ENCODE assay signal across 1 cellular context in the genomic region with DNA sequence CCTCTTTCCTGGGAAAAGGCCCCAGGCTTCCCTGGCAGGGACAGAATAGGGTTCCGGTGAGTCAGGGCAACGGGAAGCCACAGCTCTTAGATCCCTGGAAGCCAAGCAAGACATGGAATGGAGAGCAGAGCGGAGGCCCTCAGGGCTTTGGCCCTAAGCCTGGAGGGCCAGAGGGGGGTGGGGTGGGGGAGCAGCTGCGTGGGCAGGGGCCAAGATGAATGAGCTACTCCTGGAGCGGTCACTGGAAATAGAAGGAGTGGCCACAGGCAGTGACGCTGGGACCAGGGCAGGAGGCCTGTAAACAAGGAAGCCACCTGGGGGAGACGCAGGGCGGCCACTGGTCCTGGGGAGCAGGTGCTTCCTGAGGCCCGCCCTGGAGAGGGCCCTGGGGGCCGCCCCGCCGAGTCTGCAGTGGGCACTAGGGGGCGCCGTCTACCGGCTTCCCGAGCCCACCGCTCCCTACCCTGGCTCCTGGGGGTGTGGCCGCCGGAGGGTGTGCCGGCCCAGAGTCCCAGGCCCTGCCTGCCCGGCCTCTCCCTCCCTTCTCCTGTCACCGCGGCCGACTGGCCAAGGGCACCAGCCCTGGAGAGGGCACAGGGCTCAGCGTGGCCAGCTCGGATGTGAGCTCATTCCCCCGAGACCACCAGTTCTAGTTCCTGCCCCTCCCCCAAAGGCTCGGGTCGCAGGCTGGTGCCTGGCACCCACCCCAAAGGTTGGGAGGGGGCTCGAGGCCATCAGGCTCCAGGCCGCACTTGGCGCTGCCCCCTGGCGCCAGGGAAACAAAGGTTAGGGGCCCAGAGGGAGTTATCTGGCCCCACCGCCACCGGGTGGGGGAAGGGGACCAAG.
TF ChIP-seq lines count a peak whose summit lies in the region.

No MANE protein-coding gene starts in this region.

TF ChIP-seq in HEK293, 187 proteins besides CTCF, POLR2A, EP300 and RAD21 (continued from another document and continues in another):
- TF ChIP-seq, protein P1, sequence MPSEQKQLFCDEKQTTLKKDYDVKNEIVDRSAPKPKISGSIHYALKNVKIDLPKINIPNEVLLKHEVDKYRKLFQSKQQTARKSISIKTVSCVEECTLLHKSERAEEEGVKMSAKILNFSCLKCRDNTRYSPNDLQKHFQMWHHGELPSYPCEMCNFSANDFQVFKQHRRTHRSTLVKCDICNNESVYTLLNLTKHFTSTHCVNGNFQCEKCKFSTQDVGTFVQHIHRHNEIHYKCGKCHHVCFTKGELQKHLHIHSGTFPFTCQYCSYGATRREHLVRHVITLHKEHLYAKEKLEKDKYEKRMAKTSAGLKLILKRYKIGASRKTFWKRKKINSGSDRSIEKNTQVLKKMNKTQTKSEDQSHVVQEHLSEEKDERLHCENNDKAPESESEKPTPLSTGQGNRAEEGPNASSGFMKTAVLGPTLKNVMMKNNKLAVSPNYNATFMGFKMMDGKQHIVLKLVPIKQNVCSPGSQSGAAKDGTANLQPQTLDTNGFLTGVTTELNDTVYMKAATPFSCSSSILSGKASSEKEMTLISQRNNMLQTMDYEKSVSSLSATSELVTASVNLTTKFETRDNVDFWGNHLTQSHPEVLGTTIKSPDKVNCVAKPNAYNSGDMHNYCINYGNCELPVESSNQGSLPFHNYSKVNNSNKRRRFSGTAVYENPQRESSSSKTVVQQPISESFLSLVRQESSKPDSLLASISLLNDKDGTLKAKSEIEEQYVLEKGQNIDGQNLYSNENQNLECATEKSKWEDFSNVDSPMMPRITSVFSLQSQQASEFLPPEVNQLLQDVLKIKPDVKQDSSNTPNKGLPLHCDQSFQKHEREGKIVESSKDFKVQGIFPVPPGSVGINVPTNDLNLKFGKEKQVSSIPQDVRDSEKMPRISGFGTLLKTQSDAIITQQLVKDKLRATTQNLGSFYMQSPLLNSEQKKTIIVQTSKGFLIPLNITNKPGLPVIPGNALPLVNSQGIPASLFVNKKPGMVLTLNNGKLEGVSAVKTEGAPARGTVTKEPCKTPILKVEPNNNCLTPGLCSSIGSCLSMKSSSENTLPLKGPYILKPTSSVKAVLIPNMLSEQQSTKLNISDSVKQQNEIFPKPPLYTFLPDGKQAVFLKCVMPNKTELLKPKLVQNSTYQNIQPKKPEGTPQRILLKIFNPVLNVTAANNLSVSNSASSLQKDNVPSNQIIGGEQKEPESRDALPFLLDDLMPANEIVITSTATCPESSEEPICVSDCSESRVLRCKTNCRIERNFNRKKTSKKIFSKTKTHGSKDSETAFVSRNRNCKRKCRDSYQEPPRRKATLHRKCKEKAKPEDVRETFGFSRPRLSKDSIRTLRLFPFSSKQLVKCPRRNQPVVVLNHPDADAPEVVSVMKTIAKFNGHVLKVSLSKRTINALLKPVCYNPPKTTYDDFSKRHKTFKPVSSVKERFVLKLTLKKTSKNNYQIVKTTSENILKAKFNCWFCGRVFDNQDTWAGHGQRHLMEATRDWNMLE (tag by site-specific recombination; conservative IDR thresholded peaks at IDR 0.05; ENCODE audit: low read depth), result no peak
- TF ChIP-seq GLIS1 (tag by site-specific recombination; IDR thresholded peaks at IDR 0.05), result peak; percentile 84
- TF ChIP-seq, protein P2, sequence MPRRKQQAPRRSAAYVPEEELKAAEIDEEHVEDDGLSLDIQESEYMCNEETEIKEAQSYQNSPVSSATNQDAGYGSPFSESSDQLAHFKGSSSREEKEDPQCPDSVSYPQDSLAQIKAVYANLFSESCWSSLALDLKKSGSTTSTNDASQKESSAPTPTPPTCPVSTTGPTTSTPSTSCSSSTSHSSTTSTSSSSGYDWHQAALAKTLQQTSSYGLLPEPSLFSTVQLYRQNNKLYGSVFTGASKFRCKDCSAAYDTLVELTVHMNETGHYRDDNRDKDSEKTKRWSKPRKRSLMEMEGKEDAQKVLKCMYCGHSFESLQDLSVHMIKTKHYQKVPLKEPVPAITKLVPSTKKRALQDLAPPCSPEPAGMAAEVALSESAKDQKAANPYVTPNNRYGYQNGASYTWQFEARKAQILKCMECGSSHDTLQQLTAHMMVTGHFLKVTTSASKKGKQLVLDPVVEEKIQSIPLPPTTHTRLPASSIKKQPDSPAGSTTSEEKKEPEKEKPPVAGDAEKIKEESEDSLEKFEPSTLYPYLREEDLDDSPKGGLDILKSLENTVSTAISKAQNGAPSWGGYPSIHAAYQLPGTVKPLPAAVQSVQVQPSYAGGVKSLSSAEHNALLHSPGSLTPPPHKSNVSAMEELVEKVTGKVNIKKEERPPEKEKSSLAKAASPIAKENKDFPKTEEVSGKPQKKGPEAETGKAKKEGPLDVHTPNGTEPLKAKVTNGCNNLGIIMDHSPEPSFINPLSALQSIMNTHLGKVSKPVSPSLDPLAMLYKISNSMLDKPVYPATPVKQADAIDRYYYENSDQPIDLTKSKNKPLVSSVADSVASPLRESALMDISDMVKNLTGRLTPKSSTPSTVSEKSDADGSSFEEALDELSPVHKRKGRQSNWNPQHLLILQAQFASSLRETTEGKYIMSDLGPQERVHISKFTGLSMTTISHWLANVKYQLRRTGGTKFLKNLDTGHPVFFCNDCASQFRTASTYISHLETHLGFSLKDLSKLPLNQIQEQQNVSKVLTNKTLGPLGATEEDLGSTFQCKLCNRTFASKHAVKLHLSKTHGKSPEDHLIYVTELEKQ (tag by site-specific recombination; IDR thresholded peaks at IDR 0.05; ENCODE audit: borderline replicate concordance), result no peak
- TF ChIP-seq FEZF1 (tag by site-specific recombination; IDR thresholded peaks at IDR 0.05), result no peak
- TF ChIP-seq ZNF223 (tag by site-specific recombination; IDR thresholded peaks at IDR 0.05), result no peak
- TF ChIP-seq, protein P3, sequence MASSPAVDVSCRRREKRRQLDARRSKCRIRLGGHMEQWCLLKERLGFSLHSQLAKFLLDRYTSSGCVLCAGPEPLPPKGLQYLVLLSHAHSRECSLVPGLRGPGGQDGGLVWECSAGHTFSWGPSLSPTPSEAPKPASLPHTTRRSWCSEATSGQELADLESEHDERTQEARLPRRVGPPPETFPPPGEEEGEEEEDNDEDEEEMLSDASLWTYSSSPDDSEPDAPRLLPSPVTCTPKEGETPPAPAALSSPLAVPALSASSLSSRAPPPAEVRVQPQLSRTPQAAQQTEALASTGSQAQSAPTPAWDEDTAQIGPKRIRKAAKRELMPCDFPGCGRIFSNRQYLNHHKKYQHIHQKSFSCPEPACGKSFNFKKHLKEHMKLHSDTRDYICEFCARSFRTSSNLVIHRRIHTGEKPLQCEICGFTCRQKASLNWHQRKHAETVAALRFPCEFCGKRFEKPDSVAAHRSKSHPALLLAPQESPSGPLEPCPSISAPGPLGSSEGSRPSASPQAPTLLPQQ (tag by site-specific recombination; IDR thresholded peaks at IDR 0.05), result 0 out of 2 replicates have a peak, but pooled peaks have one; percentile 21
- TF ChIP-seq, protein P4, sequence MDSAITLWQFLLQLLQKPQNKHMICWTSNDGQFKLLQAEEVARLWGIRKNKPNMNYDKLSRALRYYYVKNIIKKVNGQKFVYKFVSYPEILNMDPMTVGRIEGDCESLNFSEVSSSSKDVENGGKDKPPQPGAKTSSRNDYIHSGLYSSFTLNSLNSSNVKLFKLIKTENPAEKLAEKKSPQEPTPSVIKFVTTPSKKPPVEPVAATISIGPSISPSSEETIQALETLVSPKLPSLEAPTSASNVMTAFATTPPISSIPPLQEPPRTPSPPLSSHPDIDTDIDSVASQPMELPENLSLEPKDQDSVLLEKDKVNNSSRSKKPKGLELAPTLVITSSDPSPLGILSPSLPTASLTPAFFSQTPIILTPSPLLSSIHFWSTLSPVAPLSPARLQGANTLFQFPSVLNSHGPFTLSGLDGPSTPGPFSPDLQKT (IDR thresholded peaks at IDR 0.05; ENCODE audit: borderline replicate concordance, low read depth, low read length), result no peak
- TF ChIP-seq, protein P5, sequence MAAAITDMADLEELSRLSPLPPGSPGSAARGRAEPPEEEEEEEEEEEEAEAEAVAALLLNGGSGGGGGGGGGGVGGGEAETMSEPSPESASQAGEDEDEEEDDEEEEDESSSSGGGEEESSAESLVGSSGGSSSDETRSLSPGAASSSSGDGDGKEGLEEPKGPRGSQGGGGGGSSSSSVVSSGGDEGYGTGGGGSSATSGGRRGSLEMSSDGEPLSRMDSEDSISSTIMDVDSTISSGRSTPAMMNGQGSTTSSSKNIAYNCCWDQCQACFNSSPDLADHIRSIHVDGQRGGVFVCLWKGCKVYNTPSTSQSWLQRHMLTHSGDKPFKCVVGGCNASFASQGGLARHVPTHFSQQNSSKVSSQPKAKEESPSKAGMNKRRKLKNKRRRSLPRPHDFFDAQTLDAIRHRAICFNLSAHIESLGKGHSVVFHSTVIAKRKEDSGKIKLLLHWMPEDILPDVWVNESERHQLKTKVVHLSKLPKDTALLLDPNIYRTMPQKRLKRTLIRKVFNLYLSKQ (tag by site-specific recombination; IDR thresholded peaks at IDR 0.05; ENCODE audit: borderline replicate concordance), result no peak
- TF ChIP-seq ZNF394 (tag by site-specific recombination; IDR thresholded peaks at IDR 0.05; ENCODE audit: borderline replicate concordance), result peak; percentile 82; the same call in 1 of the 2 replicates
- TF ChIP-seq, protein P6, sequence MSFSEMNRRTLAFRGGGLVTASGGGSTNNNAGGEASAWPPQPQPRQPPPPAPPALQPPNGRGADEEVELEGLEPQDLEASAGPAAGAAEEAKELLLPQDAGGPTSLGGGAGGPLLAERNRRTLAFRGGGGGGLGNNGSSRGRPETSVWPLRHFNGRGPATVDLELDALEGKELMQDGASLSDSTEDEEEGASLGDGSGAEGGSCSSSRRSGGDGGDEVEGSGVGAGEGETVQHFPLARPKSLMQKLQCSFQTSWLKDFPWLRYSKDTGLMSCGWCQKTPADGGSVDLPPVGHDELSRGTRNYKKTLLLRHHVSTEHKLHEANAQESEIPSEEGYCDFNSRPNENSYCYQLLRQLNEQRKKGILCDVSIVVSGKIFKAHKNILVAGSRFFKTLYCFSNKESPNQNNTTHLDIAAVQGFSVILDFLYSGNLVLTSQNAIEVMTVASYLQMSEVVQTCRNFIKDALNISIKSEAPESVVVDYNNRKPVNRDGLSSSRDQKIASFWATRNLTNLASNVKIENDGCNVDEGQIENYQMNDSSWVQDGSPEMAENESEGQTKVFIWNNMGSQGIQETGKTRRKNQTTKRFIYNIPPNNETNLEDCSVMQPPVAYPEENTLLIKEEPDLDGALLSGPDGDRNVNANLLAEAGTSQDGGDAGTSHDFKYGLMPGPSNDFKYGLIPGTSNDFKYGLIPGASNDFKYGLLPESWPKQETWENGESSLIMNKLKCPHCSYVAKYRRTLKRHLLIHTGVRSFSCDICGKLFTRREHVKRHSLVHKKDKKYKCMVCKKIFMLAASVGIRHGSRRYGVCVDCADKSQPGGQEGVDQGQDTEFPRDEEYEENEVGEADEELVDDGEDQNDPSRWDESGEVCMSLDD (tag by site-specific recombination; IDR thresholded peaks at IDR 0.05), result 0 out of 2 replicates have a peak, but pooled peaks have one; percentile 37
- TF ChIP-seq KLF8 (tag by site-specific recombination; IDR thresholded peaks at IDR 0.05), result peak; percentile 72; the same call in 1 of the 2 replicates
- TF ChIP-seq, protein P7, sequence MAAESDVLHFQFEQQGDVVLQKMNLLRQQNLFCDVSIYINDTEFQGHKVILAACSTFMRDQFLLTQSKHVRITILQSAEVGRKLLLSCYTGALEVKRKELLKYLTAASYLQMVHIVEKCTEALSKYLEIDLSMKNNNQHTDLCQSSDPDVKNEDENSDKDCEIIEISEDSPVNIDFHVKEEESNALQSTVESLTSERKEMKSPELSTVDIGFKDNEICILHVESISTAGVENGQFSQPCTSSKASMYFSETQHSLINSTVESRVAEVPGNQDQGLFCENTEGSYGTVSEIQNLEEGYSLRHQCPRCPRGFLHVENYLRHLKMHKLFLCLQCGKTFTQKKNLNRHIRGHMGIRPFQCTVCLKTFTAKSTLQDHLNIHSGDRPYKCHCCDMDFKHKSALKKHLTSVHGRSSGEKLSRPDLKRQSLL (tag by site-specific recombination; IDR thresholded peaks at IDR 0.05), result no peak
- TF ChIP-seq ZNF791 (tag by site-specific recombination; IDR thresholded peaks at IDR 0.05), result no peak
- TF ChIP-seq SP7 (tag by site-specific recombination; IDR thresholded peaks at IDR 0.05), result 0 out of 2 replicates have a peak, but pooled peaks have one; percentile 34
- TF ChIP-seq ZNF302 (tag by site-specific recombination; IDR thresholded peaks at IDR 0.05; ENCODE audit: low read depth), result no peak
- TF ChIP-seq, protein P8, sequence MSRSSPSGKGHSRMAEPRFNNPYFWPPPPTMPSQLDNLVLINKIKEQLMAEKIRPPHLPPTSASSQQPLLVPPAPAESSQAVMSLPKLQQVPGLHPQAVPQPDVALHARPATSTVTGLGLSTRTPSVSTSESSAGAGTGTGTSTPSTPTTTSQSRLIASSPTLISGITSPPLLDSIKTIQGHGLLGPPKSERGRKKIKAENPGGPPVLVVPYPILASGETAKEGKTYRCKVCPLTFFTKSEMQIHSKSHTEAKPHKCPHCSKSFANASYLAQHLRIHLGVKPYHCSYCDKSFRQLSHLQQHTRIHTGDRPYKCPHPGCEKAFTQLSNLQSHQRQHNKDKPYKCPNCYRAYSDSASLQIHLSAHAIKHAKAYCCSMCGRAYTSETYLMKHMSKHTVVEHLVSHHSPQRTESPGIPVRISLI (tag by site-specific recombination; IDR thresholded peaks at IDR 0.05), result no peak
- no peak for TF ChIP-seq ZNF266 (tag by site-specific recombination; IDR thresholded peaks at IDR 0.05; ENCODE audit: low read depth)
- TF ChIP-seq ZFP37 (tag by site-specific recombination; IDR thresholded peaks at IDR 0.05), result peak; percentile 80; the same call in 1 of the 2 replicates
- TF ChIP-seq ZNF558 (tag by site-specific recombination; IDR thresholded peaks at IDR 0.05), result no peak
- TF ChIP-seq ZNF174 (tag by site-specific recombination; IDR thresholded peaks at IDR 0.05), result no peak
- no peak for TF ChIP-seq ZNF404 (tag by site-specific recombination; IDR thresholded peaks at IDR 0.05)
- TF ChIP-seq ZIC2 (tag by site-specific recombination; IDR thresholded peaks at IDR 0.05), result peak; percentile 95
- no peak for TF ChIP-seq ZNF747 (tag by site-specific recombination; IDR thresholded peaks at IDR 0.05)
- no peak for TF ChIP-seq ZNF175 (tag by site-specific recombination; IDR thresholded peaks at IDR 0.05)
- no peak for TF ChIP-seq ZNF391 (tag by site-specific recombination; IDR thresholded peaks at IDR 0.05; ENCODE audit: borderline replicate concordance, low read depth)
- TF ChIP-seq, protein P9, sequence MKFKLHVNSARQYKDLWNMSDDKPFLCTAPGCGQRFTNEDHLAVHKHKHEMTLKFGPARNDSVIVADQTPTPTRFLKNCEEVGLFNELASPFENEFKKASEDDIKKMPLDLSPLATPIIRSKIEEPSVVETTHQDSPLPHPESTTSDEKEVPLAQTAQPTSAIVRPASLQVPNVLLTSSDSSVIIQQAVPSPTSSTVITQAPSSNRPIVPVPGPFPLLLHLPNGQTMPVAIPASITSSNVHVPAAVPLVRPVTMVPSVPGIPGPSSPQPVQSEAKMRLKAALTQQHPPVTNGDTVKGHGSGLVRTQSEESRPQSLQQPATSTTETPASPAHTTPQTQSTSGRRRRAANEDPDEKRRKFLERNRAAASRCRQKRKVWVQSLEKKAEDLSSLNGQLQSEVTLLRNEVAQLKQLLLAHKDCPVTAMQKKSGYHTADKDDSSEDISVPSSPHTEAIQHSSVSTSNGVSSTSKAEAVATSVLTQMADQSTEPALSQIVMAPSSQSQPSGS (tag by site-specific recombination; IDR thresholded peaks at IDR 0.05; ENCODE audit: low read depth), result no peak
